In the genomic region with DNA sequence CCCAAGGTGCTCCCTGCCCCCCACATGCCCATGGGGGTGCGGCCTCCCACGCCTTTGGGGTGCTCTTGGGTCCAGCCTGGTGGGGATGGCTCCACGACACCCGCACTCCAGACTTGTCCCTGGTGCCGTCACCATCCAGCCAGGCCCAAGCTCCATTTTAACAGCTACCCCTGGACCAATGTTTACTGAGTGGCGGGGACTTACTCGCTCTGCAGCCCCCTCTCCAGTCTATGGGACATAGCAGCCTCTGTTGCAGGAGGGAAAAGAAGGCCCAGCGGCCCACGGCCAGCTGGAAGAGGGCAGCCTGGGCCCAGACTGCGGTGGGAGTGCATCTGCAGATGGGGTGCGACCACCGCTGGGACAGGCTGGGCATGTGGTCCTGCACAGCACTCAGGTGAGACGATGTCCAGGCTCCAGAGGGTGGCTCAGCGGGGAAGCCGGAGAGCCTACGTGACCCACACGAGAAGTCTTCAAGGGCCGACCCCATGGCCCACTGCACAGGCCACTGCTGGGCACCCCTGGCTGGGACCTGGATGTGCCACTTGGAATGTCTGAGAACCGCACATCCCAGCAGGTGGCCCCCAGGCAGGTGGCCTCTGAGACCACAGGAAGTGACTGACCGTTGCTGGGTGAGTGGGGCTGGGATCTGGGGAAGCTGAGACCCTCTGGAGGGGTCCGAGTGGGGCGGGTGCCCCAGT, we compare ENCODE assay signal across 34 cellular contexts. TPM values are rescaled to one million over a fixed set of nuclear protein-coding genes. Genes with fewer than 3 reads are reported as not detected.
DNase-seq lines count a peak whose midpoint lies in the region; ATAC-seq and TF ChIP-seq lines count a peak whose summit lies in the region.
"Had no signal": no experiment of that assay in that cellular context is flagged by ENCODE, and none has a peak within 500 bp of the region (broad histone marks: within the 10 kb centered on the region; RNA-seq: fewer than 3 reads in every experiment).

No MANE protein-coding gene starts in this region.

- no peaks in the 10 kb centered on the region for H3K36me3 ChIP-seq in right atrium auricular region
- H3K36me3 ChIP-seq: BE2C, gastroesophageal sphincter, HAP-1, ovary, spleen, thoracic aorta, WERI-Rb-1 had no signal

- H3K9me3 ChIP-seq in right atrium auricular region, result peaks cover 0 to 13% of the 10 kb centered on the region in 2 donors
- H3K9me3 ChIP-seq: ovary had no signal

- H3K4me1 ChIP-seq in right atrium auricular region, result peaks cover 0 to 13% of the 10 kb centered on the region in 2 donors
- H3K4me1 ChIP-seq: HAP-1 had no signal

- H3K27me3 ChIP-seq in right atrium auricular region, result no peaks in the 10 kb centered on the region
- H3K27me3 ChIP-seq: BE2C, ovary had no signal

- TF ChIP-seq CTCF in right atrium auricular region (IDR thresholded peaks at IDR 0.05), result no peak

- DNase-seq in Right ventricle myocardium superior (peak; percentile 40), right atrium auricular region (ENCODE audit: low spot score) (no peak), iPS-NIHi7 (ENCODE audit: extremely low spot score) (peak; percentile 7), sciatic nerve (ENCODE audit: low spot score) (peak; percentile 50), inferior parietal cortex (ENCODE audit: extremely low spot score) (no peak), SHP77 treated with DMSO at 0.1 percent for 48 hours (lab: John Stamatoyannopoulos, UW) (no peak), NCI-H748 (lab: John Stamatoyannopoulos, UW; ENCODE audit: unreplicated experiment) (no peak)
- no peak for DNase-seq in activated T-cell treated with anti-CD3 and anti-CD28 coated beads, Interleukin-2, amount 50 U/mL, for 1 hour
- DNase-seq: activated naive CD8-positive, alpha-beta T cell treated with anti-CD3 and anti-CD28 coated beads, Interleukin-2, amount 10 ng/mL, durations not matched to agents 7 days and 5 days; central memory CD4-positive, alpha-beta T cell; hypothalamus; natural killer cell; NCI-H1694; NCI-H2171; NCI-H524; NK-92 treated with Interleukin-12 subunit alpha and Interleukin-12 subunit beta, amount 100 ng/mL, for 24 hours; PC-3; SHP77; spleen; stimulated activated CD4-positive, alpha-beta T cell treated with anti-CD3 and anti-CD28 coated beads, Interleukin-4, amount 100 ng/mL, for 1 hour; stimulated activated naive CD4-positive, alpha-beta T cell; SW 1271; T1000; WERI-Rb-1 had no signal

- H3K4me3 ChIP-seq in right atrium auricular region, result no peak overlapping the region
- H3K4me3 ChIP-seq: gastroesophageal sphincter, HAP-1, ovary, spleen, thoracic aorta had no signal

- H3K27ac ChIP-seq in right atrium auricular region, result no peak overlapping the region
- H3K27ac ChIP-seq: gastroesophageal sphincter, ovary, spleen, thoracic aorta, WERI-Rb-1 had no signal

- intact Hi-C loops in Right ventricle myocardium superior (cut with DNase I) (no loop called here), sciatic nerve (cut with DNase I) (no loop called here)

- ATAC-seq in Right ventricle myocardium superior (ENCODE audit: poor library complexity) (no peak), sciatic nerve (no peak)
- ATAC-seq: natural killer cell, PC-3 had no signal

RNA-seq across cellular contexts. Expression of a gene that starts 18.1 kb away (rescaled TPM):
- total RNA-seq in Right ventricle myocardium superior (not detected), right atrium auricular region (not detected), sciatic nerve (not detected)
- total RNA-seq: activated naive CD8-positive, alpha-beta T cell treated with anti-CD3 and anti-CD28 coated beads, Interleukin-2, amount 10 ng/mL, durations not matched to agents 7 days and 5 days; astrocyte; dermis microvascular lymphatic vessel endothelial cell; G401; gastroesophageal sphincter; lower leg skin; mononuclear cell; natural killer cell; thoracic aorta had no signal

RNA-seq across cellular contexts. Expression of a gene that starts 33.9 kb away (rescaled TPM):
- total RNA-seq in Right ventricle myocardium superior (61.5 TPM), right atrium auricular region (10 to 100 TPM; 64.5 to 66.9 TPM), sciatic nerve (62.2 TPM)

Comparison
In these comparisons a context has a peak if more than half of its experiments do, and no peak if none do; other contexts are left out.
1. DNase-seq: peak in Right ventricle myocardium superior (single experiment), iPS-NIHi7 (single experiment) and sciatic nerve (single experiment); none in right atrium auricular region (single experiment), inferior parietal cortex (single experiment), SHP77 treated with DMSO at 0.1 percent for 48 hours (single experiment), activated T-cell treated with anti-CD3 and anti-CD28 coated beads, Interleukin-2, amount 50 U/mL, for 1 hour (single experiment) and NCI-H748 (single experiment).